In genomic region chr3:37032961-37033360, GRCh38 we compare ENCODE assay signal across 16 cellular contexts. TPM values are rescaled to one million over a fixed set of nuclear protein-coding genes. Genes with fewer than 3 reads are reported as not detected.
DNase-seq lines count a peak whose midpoint lies in the region; ATAC-seq and TF ChIP-seq lines count a peak whose summit lies in the region.
"Had no signal": no experiment of that assay in that cellular context is flagged by ENCODE, and none has a peak within 500 bp of the region (broad histone marks: within the 10 kb centered on the region; RNA-seq: fewer than 3 reads in every experiment).

No MANE protein-coding gene starts in this region.

- peak in 1 of 5 donors; percentile 62 for DNase-seq in heart left ventricle
- DNase-seq in Right ventricle myocardium superior, result no peak
- peak; percentile 33 to 74 (median 70) for DNase-seq in right cardiac atrium
- DNase-seq in putamen (ENCODE audit: low spot score), result peak; percentile 69
- DNase-seq in NOMO-1 (lab: John Stamatoyannopoulos, UW; ENCODE audit: unreplicated experiment in 2 of 2), result no peak
- no peak for DNase-seq in activated T-cell treated with anti-CD3 and anti-CD28 coated beads, Interleukin-2, amount 50 U/mL, for 72 hours
- no peak for DNase-seq in GM20000 (ENCODE audit: low spot score)
- DNase-seq: 8988T; activated CD4-positive, alpha-beta T cell treated with anti-CD3 and anti-CD28 coated beads, Interleukin-2, amount 10 ng/mL, durations not matched to agents 7 days and 5 days; activated naive CD4-positive, alpha-beta T cell; EL; KBM-7; NCI-H1930; NCI-H446 treated with DMSO at 0.1 percent for 48 hours; stimulated activated naive CD4-positive, alpha-beta T cell treated with Interleukin-2 at 50 U/mL for 16 hours had no signal

- ATAC-seq in heart left ventricle (peak; percentile 41 to 67 (median 56)), Right ventricle myocardium superior (ENCODE audit: poor library complexity) (no peak), right cardiac atrium (peak; percentile 63 to 64), HG02759 (IDR thresholded peaks at IDR 0.05; ENCODE audit: unreplicated experiment) (no peak)
- no peak for ATAC-seq in activated T-cell treated with anti-CD3 and anti-CD28 coated beads, Interleukin-2, amount 50 U/mL, for 72 hours (replicated peaks in 1 of 2)

- H3K4me1 Mint-ChIP-seq in activated T-cell treated with anti-CD3 and anti-CD28 coated beads, Interleukin-2, amount 50 U/mL, for 72 hours (ENCODE audit: low read depth), result peaks cover 1% of the 10 kb centered on the region

- H3K4me3 ChIP-seq in heart left ventricle, result peak overlapping the region in 2 of 12 donors; percentile 3 to 12
- no peak overlapping the region for H3K4me3 ChIP-seq in right cardiac atrium (ENCODE audit: low read length)

- TF ChIP-seq CTCF in heart left ventricle (IDR thresholded peaks at IDR 0.05) (no peak), GM20000 (IDR thresholded peaks at IDR 0.05; ENCODE audit: extremely low read depth, missing control alignments) (no peak)

- no peak for TF ChIP-seq POLR2A in heart left ventricle (IDR thresholded peaks at IDR 0.05)

- H3K36me3 Mint-ChIP-seq in activated T-cell treated with anti-CD3 and anti-CD28 coated beads, Interleukin-2, amount 50 U/mL, for 72 hours (ENCODE audit: insufficient read depth in 2 of 2), result peaks cover 22 to 56% of the 10 kb centered on the region in 2 donors

- intact Hi-C loops in heart left ventricle (cut with DNase I) (no loop called here), Right ventricle myocardium superior (cut with DNase I) (no loop called here), right cardiac atrium (cut with DNase I) (no loop called here)

- H3K27me3 ChIP-seq in heart left ventricle (no peaks in the 10 kb centered on the region), right cardiac atrium (ENCODE audit: control insufficient read depth, insufficient read depth) (no peaks in the 10 kb centered on the region)

- H3K4me1 ChIP-seq in heart left ventricle (peaks cover 0 to 54% (median 38%) of the 10 kb centered on the region in 12 donors), right cardiac atrium (ENCODE audit: control insufficient read depth, insufficient read depth, low read length) (peaks cover 5% of the 10 kb centered on the region)

- H3K27ac Mint-ChIP-seq in activated T-cell treated with anti-CD3 and anti-CD28 coated beads, Interleukin-2, amount 50 U/mL, for 72 hours, result no peak overlapping the region
- H3K27ac Mint-ChIP-seq: activated CD4-positive, alpha-beta T cell treated with anti-CD3 and anti-CD28 coated beads, Interleukin-2, amount 10 ng/mL, durations not matched to agents 7 days and 5 days had no signal

- no peaks in the 10 kb centered on the region for H3K27me3 Mint-ChIP-seq in activated T-cell treated with anti-CD3 and anti-CD28 coated beads, Interleukin-2, amount 50 U/mL, for 72 hours (ENCODE audit: low read depth)
- H3K27me3 Mint-ChIP-seq: activated CD4-positive, alpha-beta T cell treated with anti-CD3 and anti-CD28 coated beads, Interleukin-2, amount 10 ng/mL, durations not matched to agents 7 days and 5 days had no signal

- H3K4me3 Mint-ChIP-seq in activated T-cell treated with anti-CD3 and anti-CD28 coated beads, Interleukin-2, amount 50 U/mL, for 72 hours, result no peak overlapping the region
- H3K4me3 Mint-ChIP-seq: activated CD4-positive, alpha-beta T cell treated with anti-CD3 and anti-CD28 coated beads, Interleukin-2, amount 10 ng/mL, durations not matched to agents 7 days and 5 days had no signal

- H3K27ac ChIP-seq in heart left ventricle (peak overlapping the region in 11 of 12 donors; percentile 12 to 87 (median 71)), right cardiac atrium (ENCODE audit: low read length) (no peak overlapping the region)

- peaks cover 0 to 93% (median 58%) of the 10 kb centered on the region in 9 donors for H3K36me3 ChIP-seq in heart left ventricle

- 63 to 76% (median 72%) methylated on average over 10 of the region's 10 CpGs for WGBS in heart left ventricle, 4 donors
- 58% methylated on average over 10 of the region's 10 CpGs for WGBS in right cardiac atrium

- H3K9me3 Mint-ChIP-seq in activated T-cell treated with anti-CD3 and anti-CD28 coated beads, Interleukin-2, amount 50 U/mL, for 72 hours, result no peaks in the 10 kb centered on the region

- H3K9me3 ChIP-seq in heart left ventricle (peaks cover 0 to 19% (median 4%) of the 10 kb centered on the region in 12 donors), right cardiac atrium (ENCODE audit: control insufficient read depth, low read length) (no peaks in the 10 kb centered on the region)

RNA-seq across cellular contexts. Expression of gene MLH1, which starts 39.6 kb away (rescaled TPM):
- total RNA-seq in heart left ventricle (10 to 100 TPM; 44.5 to 58.4 (median 50.4) TPM), Right ventricle myocardium superior (42.7 TPM), right cardiac atrium (10 to 100 TPM; 33.0 to 38.9 (median 37.1) TPM)
- polyA plus RNA-seq in heart left ventricle (10 to 100 TPM; 26.0 to 32.8 TPM), right cardiac atrium (27.8 TPM)
- total RNA-seq in activated T-cell treated with anti-CD3 and anti-CD28 coated beads, Interleukin-2, amount 50 U/mL, for 72 hours, result 10 to 100 TPM; 80.3 to 81.8 TPM

RNA-seq across cellular contexts. Expression of gene EPM2AIP1, which starts 40.0 kb away (rescaled TPM):
- total RNA-seq in heart left ventricle (10 to 100 TPM in 8 of 9 donors, 1 to 10 TPM in 1; 9.1 to 43.7 (median 24.4) TPM), Right ventricle myocardium superior (17.9 TPM), right cardiac atrium (10 to 100 TPM; 19.7 to 23.0 (median 21.8) TPM)
- polyA plus RNA-seq in heart left ventricle (10 to 100 TPM in 1 of 2 donors, 1 to 10 TPM in 1; 7.4 to 10.8 TPM), right cardiac atrium (11.0 TPM)
- 10 to 100 TPM; 12.1 to 19.0 TPM for total RNA-seq in activated T-cell treated with anti-CD3 and anti-CD28 coated beads, Interleukin-2, amount 50 U/mL, for 72 hours

Comparison
In these comparisons a context has a peak if more than half of its experiments do, and no peak if none do; other contexts are left out.
1. ATAC-seq: peak in heart left ventricle (4 of 4) and right cardiac atrium (2 of 2); none in Right ventricle myocardium superior (single experiment), HG02759 (single experiment) and activated T-cell treated with anti-CD3 and anti-CD28 coated beads, Interleukin-2, amount 50 U/mL, for 72 hours (0 of 2).
2. DNase-seq: peak in right cardiac atrium (3 of 3) and putamen (single experiment); none in Right ventricle myocardium superior (single experiment), NOMO-1 (0 of 2), activated T-cell treated with anti-CD3 and anti-CD28 coated beads, Interleukin-2, amount 50 U/mL, for 72 hours (0 of 2) and GM20000 (single experiment).